Comparison of ENCODE assay signal across 1 cellular context in the genomic region with DNA sequence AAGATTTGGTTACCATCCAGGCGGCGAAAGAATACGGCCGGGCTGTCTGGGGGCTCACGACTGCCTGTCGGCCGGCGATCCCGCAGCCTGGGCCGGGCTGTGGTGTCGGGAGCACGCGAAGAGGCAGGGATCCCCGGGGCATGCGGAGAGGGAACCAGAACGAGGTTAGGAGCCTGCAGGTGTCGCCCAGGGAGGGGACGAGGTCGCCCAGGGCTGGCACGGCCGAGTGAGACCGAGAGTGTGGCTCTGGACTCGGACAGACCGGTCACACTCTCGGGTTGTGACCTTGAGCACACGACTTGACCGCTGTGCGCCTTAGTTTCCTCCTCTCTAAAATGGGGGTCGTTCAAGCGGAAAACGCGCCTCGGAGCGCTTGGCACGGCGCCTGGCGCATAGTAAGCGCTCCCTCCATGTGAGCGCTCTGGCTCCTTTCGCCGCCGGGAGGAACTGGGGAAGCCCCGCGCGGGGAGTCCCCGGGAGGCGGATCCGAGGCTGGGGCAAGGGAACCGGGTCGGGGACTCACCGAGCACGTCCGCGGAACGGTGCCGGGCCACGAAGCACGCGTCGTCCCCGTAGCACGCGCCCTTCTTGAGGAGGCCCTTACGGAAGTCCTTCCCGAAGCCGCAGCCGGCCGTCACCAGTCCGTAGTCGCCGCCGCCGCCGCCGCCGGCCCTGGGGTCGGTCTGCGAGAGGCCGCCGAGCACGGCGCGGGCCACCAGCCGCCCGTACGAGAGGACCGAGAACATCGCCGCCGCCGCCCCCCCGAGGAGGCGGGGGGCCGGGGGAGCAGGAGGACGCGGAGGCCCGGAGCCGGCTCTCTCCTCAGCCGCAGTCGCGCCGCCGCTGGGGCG.
TF ChIP-seq lines count a peak whose summit lies in the region.

No MANE protein-coding gene starts in this region.

TF ChIP-seq in HepG2, 621 proteins besides CTCF, POLR2A, EP300 and RAD21 (continued from another document):
- TF ChIP-seq, protein P1, sequence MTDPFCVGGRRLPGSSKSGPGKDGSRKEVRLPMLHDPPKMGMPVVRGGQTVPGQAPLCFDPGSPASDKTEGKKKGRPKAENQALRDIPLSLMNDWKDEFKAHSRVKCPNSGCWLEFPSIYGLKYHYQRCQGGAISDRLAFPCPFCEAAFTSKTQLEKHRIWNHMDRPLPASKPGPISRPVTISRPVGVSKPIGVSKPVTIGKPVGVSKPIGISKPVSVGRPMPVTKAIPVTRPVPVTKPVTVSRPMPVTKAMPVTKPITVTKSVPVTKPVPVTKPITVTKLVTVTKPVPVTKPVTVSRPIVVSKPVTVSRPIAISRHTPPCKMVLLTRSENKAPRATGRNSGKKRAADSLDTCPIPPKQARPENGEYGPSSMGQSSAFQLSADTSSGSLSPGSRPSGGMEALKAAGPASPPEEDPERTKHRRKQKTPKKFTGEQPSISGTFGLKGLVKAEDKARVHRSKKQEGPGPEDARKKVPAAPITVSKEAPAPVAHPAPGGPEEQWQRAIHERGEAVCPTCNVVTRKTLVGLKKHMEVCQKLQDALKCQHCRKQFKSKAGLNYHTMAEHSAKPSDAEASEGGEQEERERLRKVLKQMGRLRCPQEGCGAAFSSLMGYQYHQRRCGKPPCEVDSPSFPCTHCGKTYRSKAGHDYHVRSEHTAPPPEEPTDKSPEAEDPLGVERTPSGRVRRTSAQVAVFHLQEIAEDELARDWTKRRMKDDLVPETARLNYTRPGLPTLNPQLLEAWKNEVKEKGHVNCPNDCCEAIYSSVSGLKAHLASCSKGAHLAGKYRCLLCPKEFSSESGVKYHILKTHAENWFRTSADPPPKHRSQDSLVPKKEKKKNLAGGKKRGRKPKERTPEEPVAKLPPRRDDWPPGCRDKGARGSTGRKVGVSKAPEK (CRISPR knock-in tag; IDR thresholded peaks at IDR 0.05; ENCODE audit: borderline replicate concordance): no peak
- TF ChIP-seq GTF3A (CRISPR knock-in tag; conservative IDR thresholded peaks at IDR 0.05): no peak
- TF ChIP-seq, protein P2, sequence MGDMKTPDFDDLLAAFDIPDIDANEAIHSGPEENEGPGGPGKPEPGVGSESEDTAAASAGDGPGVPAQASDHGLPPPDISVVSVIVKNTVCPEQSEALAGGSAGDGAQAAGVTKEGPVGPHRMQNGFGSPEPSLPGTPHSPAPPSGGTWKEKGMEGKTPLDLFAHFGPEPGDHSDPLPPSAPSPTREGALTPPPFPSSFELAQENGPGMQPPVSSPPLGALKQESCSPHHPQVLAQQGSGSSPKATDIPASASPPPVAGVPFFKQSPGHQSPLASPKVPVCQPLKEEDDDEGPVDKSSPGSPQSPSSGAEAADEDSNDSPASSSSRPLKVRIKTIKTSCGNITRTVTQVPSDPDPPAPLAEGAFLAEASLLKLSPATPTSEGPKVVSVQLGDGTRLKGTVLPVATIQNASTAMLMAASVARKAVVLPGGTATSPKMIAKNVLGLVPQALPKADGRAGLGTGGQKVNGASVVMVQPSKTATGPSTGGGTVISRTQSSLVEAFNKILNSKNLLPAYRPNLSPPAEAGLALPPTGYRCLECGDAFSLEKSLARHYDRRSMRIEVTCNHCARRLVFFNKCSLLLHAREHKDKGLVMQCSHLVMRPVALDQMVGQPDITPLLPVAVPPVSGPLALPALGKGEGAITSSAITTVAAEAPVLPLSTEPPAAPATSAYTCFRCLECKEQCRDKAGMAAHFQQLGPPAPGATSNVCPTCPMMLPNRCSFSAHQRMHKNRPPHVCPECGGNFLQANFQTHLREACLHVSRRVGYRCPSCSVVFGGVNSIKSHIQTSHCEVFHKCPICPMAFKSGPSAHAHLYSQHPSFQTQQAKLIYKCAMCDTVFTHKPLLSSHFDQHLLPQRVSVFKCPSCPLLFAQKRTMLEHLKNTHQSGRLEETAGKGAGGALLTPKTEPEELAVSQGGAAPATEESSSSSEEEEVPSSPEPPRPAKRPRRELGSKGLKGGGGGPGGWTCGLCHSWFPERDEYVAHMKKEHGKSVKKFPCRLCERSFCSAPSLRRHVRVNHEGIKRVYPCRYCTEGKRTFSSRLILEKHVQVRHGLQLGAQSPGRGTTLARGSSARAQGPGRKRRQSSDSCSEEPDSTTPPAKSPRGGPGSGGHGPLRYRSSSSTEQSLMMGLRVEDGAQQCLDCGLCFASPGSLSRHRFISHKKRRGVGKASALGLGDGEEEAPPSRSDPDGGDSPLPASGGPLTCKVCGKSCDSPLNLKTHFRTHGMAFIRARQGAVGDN (CRISPR knock-in tag; IDR thresholded peaks at IDR 0.05): peak; percentile 76
- TF ChIP-seq ZBTB7B (CRISPR knock-in tag; IDR thresholded peaks at IDR 0.05): peak; percentile 16; the same call in 1 of the 2 replicates
- TF ChIP-seq, protein P3, sequence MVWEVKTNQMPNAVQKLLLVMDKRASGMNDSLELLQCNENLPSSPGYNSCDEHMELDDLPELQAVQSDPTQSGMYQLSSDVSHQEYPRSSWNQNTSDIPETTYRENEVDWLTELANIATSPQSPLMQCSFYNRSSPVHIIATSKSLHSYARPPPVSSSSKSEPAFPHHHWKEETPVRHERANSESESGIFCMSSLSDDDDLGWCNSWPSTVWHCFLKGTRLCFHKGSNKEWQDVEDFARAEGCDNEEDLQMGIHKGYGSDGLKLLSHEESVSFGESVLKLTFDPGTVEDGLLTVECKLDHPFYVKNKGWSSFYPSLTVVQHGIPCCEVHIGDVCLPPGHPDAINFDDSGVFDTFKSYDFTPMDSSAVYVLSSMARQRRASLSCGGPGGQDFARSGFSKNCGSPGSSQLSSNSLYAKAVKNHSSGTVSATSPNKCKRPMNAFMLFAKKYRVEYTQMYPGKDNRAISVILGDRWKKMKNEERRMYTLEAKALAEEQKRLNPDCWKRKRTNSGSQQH (CRISPR knock-in tag; IDR thresholded peaks at IDR 0.05; ENCODE audit: low read depth): peak; percentile 61; the same call in 1 of the 2 replicates
- no peak for TF ChIP-seq ETV6 (CRISPR knock-in tag; conservative IDR thresholded peaks at IDR 0.05)
- TF ChIP-seq TAF15 (IDR thresholded peaks at IDR 0.05; ENCODE audit: low read depth, low read length, poor library complexity, severe bottlenecking): no peak
- TF ChIP-seq, protein P4, sequence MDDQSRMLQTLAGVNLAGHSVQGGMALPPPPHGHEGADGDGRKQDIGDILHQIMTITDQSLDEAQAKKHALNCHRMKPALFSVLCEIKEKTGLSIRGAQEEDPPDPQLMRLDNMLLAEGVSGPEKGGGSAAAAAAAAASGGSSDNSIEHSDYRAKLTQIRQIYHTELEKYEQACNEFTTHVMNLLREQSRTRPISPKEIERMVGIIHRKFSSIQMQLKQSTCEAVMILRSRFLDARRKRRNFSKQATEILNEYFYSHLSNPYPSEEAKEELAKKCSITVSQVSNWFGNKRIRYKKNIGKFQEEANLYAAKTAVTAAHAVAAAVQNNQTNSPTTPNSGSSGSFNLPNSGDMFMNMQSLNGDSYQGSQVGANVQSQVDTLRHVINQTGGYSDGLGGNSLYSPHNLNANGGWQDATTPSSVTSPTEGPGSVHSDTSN (CRISPR knock-in tag; IDR thresholded peaks at IDR 0.05; ENCODE audit: borderline replicate concordance): 0 out of 2 replicates have a peak, but pooled peaks have one; percentile 45
- TF ChIP-seq RARG (CRISPR knock-in tag; IDR thresholded peaks at IDR 0.05; ENCODE audit: low read depth): no peak
- no peak for TF ChIP-seq ZNF556 (CRISPR knock-in tag; IDR thresholded peaks at IDR 0.05; ENCODE audit: borderline replicate concordance)
- TF ChIP-seq IKZF4 (CRISPR knock-in tag; IDR thresholded peaks at IDR 0.05; ENCODE audit: borderline replicate concordance, low read depth, not compliant biosample characterization): peak; percentile 43
- TF ChIP-seq, protein P5, sequence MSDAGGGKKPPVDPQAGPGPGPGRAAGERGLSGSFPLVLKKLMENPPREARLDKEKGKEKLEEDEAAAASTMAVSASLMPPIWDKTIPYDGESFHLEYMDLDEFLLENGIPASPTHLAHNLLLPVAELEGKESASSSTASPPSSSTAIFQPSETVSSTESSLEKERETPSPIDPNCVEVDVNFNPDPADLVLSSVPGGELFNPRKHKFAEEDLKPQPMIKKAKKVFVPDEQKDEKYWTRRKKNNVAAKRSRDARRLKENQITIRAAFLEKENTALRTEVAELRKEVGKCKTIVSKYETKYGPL (CRISPR knock-in tag; IDR thresholded peaks at IDR 0.05): 0 out of 2 replicates have a peak, but pooled peaks have one; percentile 12
- no peak for TF ChIP-seq ZMYM3 (CRISPR knock-in tag; IDR thresholded peaks at IDR 0.05)
- TF ChIP-seq KDM5B (CRISPR knock-in tag; IDR thresholded peaks at IDR 0.05; ENCODE audit: borderline replicate concordance): peak; percentile 57; the same call in 1 of the 2 replicates
- TF ChIP-seq PHB2 (IDR thresholded peaks at IDR 0.05; ENCODE audit: partially characterized antibody): no peak
- TF ChIP-seq ZNF550 (CRISPR knock-in tag; IDR thresholded peaks at IDR 0.05; ENCODE audit: borderline replicate concordance): no peak
- TF ChIP-seq NONO (IDR thresholded peaks at IDR 0.05): no peak
- no peak for TF ChIP-seq NONO (CRISPR knock-in tag; conservative IDR thresholded peaks at IDR 0.05)
- TF ChIP-seq ZNF329 (CRISPR knock-in tag; IDR thresholded peaks at IDR 0.05; ENCODE audit: low read depth): no peak
- TF ChIP-seq, protein P6, sequence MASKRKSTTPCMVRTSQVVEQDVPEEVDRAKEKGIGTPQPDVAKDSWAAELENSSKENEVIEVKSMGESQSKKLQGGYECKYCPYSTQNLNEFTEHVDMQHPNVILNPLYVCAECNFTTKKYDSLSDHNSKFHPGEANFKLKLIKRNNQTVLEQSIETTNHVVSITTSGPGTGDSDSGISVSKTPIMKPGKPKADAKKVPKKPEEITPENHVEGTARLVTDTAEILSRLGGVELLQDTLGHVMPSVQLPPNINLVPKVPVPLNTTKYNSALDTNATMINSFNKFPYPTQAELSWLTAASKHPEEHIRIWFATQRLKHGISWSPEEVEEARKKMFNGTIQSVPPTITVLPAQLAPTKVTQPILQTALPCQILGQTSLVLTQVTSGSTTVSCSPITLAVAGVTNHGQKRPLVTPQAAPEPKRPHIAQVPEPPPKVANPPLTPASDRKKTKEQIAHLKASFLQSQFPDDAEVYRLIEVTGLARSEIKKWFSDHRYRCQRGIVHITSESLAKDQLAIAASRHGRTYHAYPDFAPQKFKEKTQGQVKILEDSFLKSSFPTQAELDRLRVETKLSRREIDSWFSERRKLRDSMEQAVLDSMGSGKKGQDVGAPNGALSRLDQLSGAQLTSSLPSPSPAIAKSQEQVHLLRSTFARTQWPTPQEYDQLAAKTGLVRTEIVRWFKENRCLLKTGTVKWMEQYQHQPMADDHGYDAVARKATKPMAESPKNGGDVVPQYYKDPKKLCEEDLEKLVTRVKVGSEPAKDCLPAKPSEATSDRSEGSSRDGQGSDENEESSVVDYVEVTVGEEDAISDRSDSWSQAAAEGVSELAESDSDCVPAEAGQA (IDR thresholded peaks at IDR 0.05; ENCODE audit: low read depth): no peak
- TF ChIP-seq, protein P6 (CRISPR knock-in tag; IDR thresholded peaks at IDR 0.05; ENCODE audit: borderline replicate concordance): 0 out of 2 replicates have a peak, but pooled peaks have one; percentile 28
- no peak for TF ChIP-seq ZNF121 (CRISPR knock-in tag; IDR thresholded peaks at IDR 0.05)
- no peak for TF ChIP-seq NFIC (IDR thresholded peaks at IDR 0.05; ENCODE audit: low read length)
- 0 out of 2 replicates have a peak, but pooled peaks have one; percentile 60 for TF ChIP-seq ZNF790 (CRISPR knock-in tag; IDR thresholded peaks at IDR 0.05; ENCODE audit: borderline replicate concordance)
- no peak for TF ChIP-seq NPAS2 (CRISPR knock-in tag; IDR thresholded peaks at IDR 0.05; ENCODE audit: borderline replicate concordance)
- TF ChIP-seq FOXA1 (IDR thresholded peaks at IDR 0.05): no peak
- no peak for TF ChIP-seq FOXA1 (CRISPR knock-in tag; IDR thresholded peaks at IDR 0.05)
- no peak for TF ChIP-seq SNAI1 (CRISPR knock-in tag; IDR thresholded peaks at IDR 0.05; ENCODE audit: borderline replicate concordance)
TF ChIP-seq in HepG2: peak in this region for 105.
